Comparison of ENCODE assay signal across 1 cellular context in the genomic region with DNA sequence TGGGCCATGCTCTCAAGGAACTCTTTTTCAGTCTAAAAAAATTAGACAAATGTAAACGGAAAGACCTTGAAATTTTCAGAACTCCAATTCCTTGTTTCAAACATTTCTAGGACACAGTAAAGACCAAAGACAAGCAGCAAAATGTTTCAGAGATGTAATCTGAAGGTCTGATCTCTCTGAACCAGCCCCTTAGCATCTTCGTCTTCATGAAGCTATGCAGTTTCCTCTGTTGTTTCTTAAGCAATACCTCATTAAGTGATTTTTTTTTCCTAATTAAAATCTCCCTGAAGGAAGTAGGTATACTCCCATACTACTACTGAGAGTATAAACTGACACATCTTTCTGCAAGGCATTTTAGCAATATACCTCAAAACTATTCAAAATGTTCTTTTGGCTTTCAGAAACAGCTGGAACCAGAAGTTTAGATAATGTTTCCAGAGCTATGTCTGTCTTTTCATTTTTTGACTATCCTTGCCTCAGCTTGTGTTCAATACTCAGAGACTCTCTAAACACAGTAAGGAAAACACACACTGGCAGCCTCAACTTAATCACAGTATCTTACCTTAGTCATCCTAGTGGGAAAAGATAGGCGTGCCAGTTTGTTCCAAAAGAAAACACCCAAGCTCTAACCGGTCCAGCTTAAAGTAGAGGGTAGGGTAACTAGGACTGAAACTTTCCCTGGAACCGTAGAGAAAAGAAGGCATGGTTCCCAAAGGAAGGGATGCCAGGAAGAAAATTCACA.
TF ChIP-seq lines count a peak whose summit lies in the region.

No MANE protein-coding gene starts in this region.

TF ChIP-seq in IMR-90, 13 proteins besides CTCF, POLR2A, EP300 and RAD21:
- TF ChIP-seq CEBPB (IDR thresholded peaks at IDR 0.05; ENCODE audit: low read depth, low read length): no peak
- no peak for TF ChIP-seq MAZ (IDR thresholded peaks at IDR 0.05; ENCODE audit: borderline replicate concordance, low read depth, low read length)
